ENCODE assay signal across 24 cellular contexts in genomic region chr6:105373481-105373880, GRCh38. TPM values are rescaled to one million over a fixed set of nuclear protein-coding genes. Genes with fewer than 3 reads are reported as not detected.
DNase-seq lines count a peak whose midpoint lies in the region; ATAC-seq and TF ChIP-seq lines count a peak whose summit lies in the region.
"Had no signal": no experiment of that assay in that cellular context is flagged by ENCODE, and none has a peak within 500 bp of the region (broad histone marks: within the 10 kb centered on the region; RNA-seq: fewer than 3 reads in every experiment).

No MANE protein-coding gene starts in this region.

- H3K27ac Mint-ChIP-seq in Caco-2 (ENCODE audit: unreplicated experiment) (peak overlapping the region; percentile 82), neural crest cell (ENCODE audit: unreplicated experiment) (peak overlapping the region; percentile 10), progenitor cell of endocrine pancreas (no peak overlapping the region), neural progenitor cell (no peak overlapping the region)
- H3K27ac Mint-ChIP-seq: dendritic cell treated with granulocyte-macrophage colony-stimulating factor and Interleukin-4, amounts not matched to agents 40 ng/mL and 50 ng/mL, for 4 days; natural killer cell; T-helper 1 cell treated with Interleukin-12 subunit alpha and Interleukin-12 subunit beta and Interleukin-4 antibody, amounts not matched to agents 30 μg/mL and 1 μg/mL, for 36 hours had no signal

- no peak overlapping the region for H3K4me2 ChIP-seq in neural progenitor cell

- H3K9ac ChIP-seq in neural progenitor cell, result no peak overlapping the region

- no peaks in the 10 kb centered on the region for H3K79me2 ChIP-seq in neural progenitor cell (ENCODE audit: low read depth)

- H3K27me3 Mint-ChIP-seq in Caco-2 (ENCODE audit: insufficient read depth, unreplicated experiment) (no peaks in the 10 kb centered on the region), neural crest cell (ENCODE audit: low read depth) (no peaks in the 10 kb centered on the region), progenitor cell of endocrine pancreas (no peaks in the 10 kb centered on the region), neural progenitor cell (ENCODE audit: insufficient read depth, low read depth) (peaks cover 2% of the 10 kb centered on the region)
- H3K27me3 Mint-ChIP-seq: dendritic cell treated with granulocyte-macrophage colony-stimulating factor and Interleukin-4, amounts not matched to agents 40 ng/mL and 50 ng/mL, for 4 days had no signal

- CTCF ChIA-PET in Caco-2 (lab: Charles Lee), result interaction anchor here (1.2 to 1.9 kb wide), 2 partner anchors 28 to 29 kb away, joined by 4 to 10 read pairs; partner anchors contain the start of gene PREP

- H3F3A ChIP-seq in neural progenitor cell (ENCODE audit: low read depth), result no peaks in the 10 kb centered on the region

- no peak overlapping the region for H2AFZ ChIP-seq in neural progenitor cell (replicated peaks)

- H3K36me3 Mint-ChIP-seq in Caco-2 (ENCODE audit: insufficient read depth, unreplicated experiment), result peaks cover 34% of the 10 kb centered on the region
- peaks cover 29% of the 10 kb centered on the region for H3K36me3 Mint-ChIP-seq in neural crest cell (ENCODE audit: low read depth)
- peaks cover 31% of the 10 kb centered on the region for H3K36me3 Mint-ChIP-seq in progenitor cell of endocrine pancreas (ENCODE audit: insufficient read depth)
- H3K36me3 Mint-ChIP-seq in neural progenitor cell, result peaks cover 45% of the 10 kb centered on the region

- H3K36me3 ChIP-seq in Caco-2 (ENCODE audit: control insufficient read depth, insufficient read depth, low read length) (peaks cover 3% of the 10 kb centered on the region), SJCRH30 (peaks cover 52% of the 10 kb centered on the region), neural progenitor cell (no peaks in the 10 kb centered on the region)
- H3K36me3 ChIP-seq: prostate gland had no signal

- H4K20me1 ChIP-seq in neural progenitor cell (ENCODE audit: low read depth), result no peaks in the 10 kb centered on the region

- POLR2A ChIA-PET in Caco-2 (lab: Charles Lee), result interaction anchor here (1.1 kb wide), 2 partner anchors 13 to 15 kb away, joined by 5 to 7 read pairs; no protein-coding TSS in a partner anchor

- H3K27me3 ChIP-seq in Caco-2 (replicated peaks; ENCODE audit: control insufficient read depth, insufficient read depth, low read length) (no peaks in the 10 kb centered on the region), SJCRH30 (no peaks in the 10 kb centered on the region), neural progenitor cell (no peaks in the 10 kb centered on the region)
- H3K27me3 ChIP-seq: adrenal gland had no signal

- BruUV-seq in Caco-2 (replicated peaks; lab: Mats Ljungman, UMichigan), result no TSS peak

- DNase-seq in Caco-2 (no peak), SJCRH30 (no peak), epithelial cell of esophagus (ENCODE audit: low read depth) (peak; percentile 35), neural crest cell (ENCODE audit: low read depth, low spot score) (no peak), LoVo (ENCODE audit: low spot score) (no peak), progenitor cell of endocrine pancreas (ENCODE audit: low spot score, unreplicated experiment) (no peak), neural progenitor cell (ENCODE audit: low spot score) (no peak)
- DNase-seq: activated CD4-positive, alpha-beta T cell treated with anti-CD3 and anti-CD28 coated beads, Interleukin-2, amount 50 U/mL, for 4 hours; activated CD8-positive, alpha-beta memory T cell treated with anti-CD3 and anti-CD28 coated beads, Interleukin-2, amount 50 U/mL, for 48 hours; adrenal gland; hypothalamus; kidney; natural killer cell; NCI-H1105 treated with DMSO at 0.1 percent for 48 hours; NCI-H526; SHP77 treated with DMSO at 0.1 percent for 48 hours; stimulated activated CD4-positive, alpha-beta T cell treated with anti-CD3 and anti-CD28 coated beads, Interleukin-4, amount 100 ng/mL, for 24 hours; WERI-Rb-1 had no signal

- intact Hi-C loops in Caco-2 (cut with micrococcal nuclease; ENCODE audit: unreplicated experiment), result no loop called here

- H3K4me1 Mint-ChIP-seq in Caco-2 (ENCODE audit: low read depth, unreplicated experiment), result peaks cover 26% of the 10 kb centered on the region
- peaks cover 16% of the 10 kb centered on the region for H3K4me1 Mint-ChIP-seq in neural crest cell
- peaks cover 6% of the 10 kb centered on the region for H3K4me1 Mint-ChIP-seq in progenitor cell of endocrine pancreas (ENCODE audit: low read depth)
- H3K4me1 Mint-ChIP-seq in neural progenitor cell, result no peaks in the 10 kb centered on the region

- H3K4me1 ChIP-seq in Caco-2, result peaks cover 44% of the 10 kb centered on the region
- H3K4me1 ChIP-seq in SJCRH30, result peaks cover 10% of the 10 kb centered on the region
- no peaks in the 10 kb centered on the region for H3K4me1 ChIP-seq in neural progenitor cell
- H3K4me1 ChIP-seq: adrenal gland, prostate gland had no signal

- no peaks in the 10 kb centered on the region for H3K9me3 Mint-ChIP-seq in Caco-2 (ENCODE audit: unreplicated experiment)
- peaks cover 8% of the 10 kb centered on the region for H3K9me3 Mint-ChIP-seq in neural crest cell
- peaks cover 6% of the 10 kb centered on the region for H3K9me3 Mint-ChIP-seq in progenitor cell of endocrine pancreas (ENCODE audit: low read depth)
- H3K9me3 Mint-ChIP-seq in neural progenitor cell, result peaks cover 5% of the 10 kb centered on the region
- H3K9me3 Mint-ChIP-seq: dendritic cell treated with granulocyte-macrophage colony-stimulating factor and Interleukin-4, amounts not matched to agents 40 ng/mL and 50 ng/mL, for 4 days; natural killer cell; T-helper 1 cell treated with Interleukin-12 subunit alpha and Interleukin-12 subunit beta and Interleukin-4 antibody, amounts not matched to agents 30 μg/mL and 1 μg/mL, for 36 hours had no signal

- H3K27ac ChIP-seq in SJCRH30, result peak overlapping the region; percentile 18; the same call in 1 of the 2 replicates
- no peak overlapping the region for H3K27ac ChIP-seq in neural progenitor cell
- H3K27ac ChIP-seq: adrenal gland, C4-2B, prostate gland, WERI-Rb-1 had no signal

- no peak overlapping the region for H3K4me3 ChIP-seq in Caco-2 (ENCODE audit: low read depth, low read length)
- no peak overlapping the region for H3K4me3 ChIP-seq in SJCRH30
- no peak overlapping the region for H3K4me3 ChIP-seq in epithelial cell of esophagus (ENCODE audit: low read length)
- no peak overlapping the region for H3K4me3 ChIP-seq in neural progenitor cell
- H3K4me3 ChIP-seq: adrenal gland, prostate gland, skin epidermis had no signal

- no peak for TF ChIP-seq CTCF in Caco-2 (IDR thresholded peaks at IDR 0.05; ENCODE audit: insufficient read depth in 1 of 2, low read depth in 1 of 2, low read length in 1 of 2, severe bottlenecking in 1 of 2, unreplicated experiment in 1 of 2)
- no peak for TF ChIP-seq CTCF in epithelial cell of esophagus (IDR thresholded peaks at IDR 0.05; ENCODE audit: insufficient read depth, low read depth, low read length, missing control alignments)
- TF ChIP-seq CTCF in neural crest cell (conservative IDR thresholded peaks at IDR 0.05), result no peak
- no peak for TF ChIP-seq CTCF in progenitor cell of endocrine pancreas (IDR thresholded peaks at IDR 0.05; ENCODE audit: unreplicated experiment)
- TF ChIP-seq CTCF in neural progenitor cell (IDR thresholded peaks at IDR 0.05), result no peak

- H3K9me3 ChIP-seq in Caco-2 (peaks cover 7% of the 10 kb centered on the region), SJCRH30 (replicated peaks) (no peaks in the 10 kb centered on the region), neural progenitor cell (ENCODE audit: low read depth) (no peaks in the 10 kb centered on the region)
- H3K9me3 ChIP-seq: adrenal gland, prostate gland had no signal

- H3K4me3 Mint-ChIP-seq in Caco-2 (ENCODE audit: unreplicated experiment) (peak overlapping the region; percentile 7), neural crest cell (no peak overlapping the region), progenitor cell of endocrine pancreas (ENCODE audit: low read depth) (no peak overlapping the region), neural progenitor cell (no peak overlapping the region)
- H3K4me3 Mint-ChIP-seq: dendritic cell treated with granulocyte-macrophage colony-stimulating factor and Interleukin-4, amounts not matched to agents 40 ng/mL and 50 ng/mL, for 4 days; natural killer cell; T-helper 1 cell treated with Interleukin-12 subunit alpha and Interleukin-12 subunit beta and Interleukin-4 antibody, amounts not matched to agents 30 μg/mL and 1 μg/mL, for 36 hours had no signal

- ATAC-seq in GM21360 (IDR thresholded peaks at IDR 0.05; ENCODE audit: unreplicated experiment), result no peak
- ATAC-seq: natural killer cell had no signal

RNA-seq across cellular contexts. Expression of gene PREP, which starts 29.4 kb away (rescaled TPM):
- total RNA-seq in Caco-2 (2022) (66.5 and 69.9 TPM in 2 replicates), neural crest cell (42.9 and 45.2 TPM in 2 replicates), progenitor cell of endocrine pancreas (42.8 and 43.3 TPM in 2 replicates), neural progenitor cell (ENCODE audit: low replicate concordance) (24.3 and 28.6 TPM in 2 replicates)
- 46.2 and 46.4 TPM in 2 replicates for total RNA-seq in SJCRH30 (2014; rRNA removed; shearing (Covaris generic))

Comparison
In these comparisons a context has a peak if more than half of its experiments do, and no peak if none do; other contexts are left out.
1. H3K27ac Mint-ChIP-seq: peak in Caco-2 (single experiment) and neural crest cell (single experiment); none in progenitor cell of endocrine pancreas (single experiment) and neural progenitor cell (single experiment).